In genomic region chr18:62538881-62539280, GRCh38 we compare ENCODE assay signal across 23 cellular contexts.
"Had no signal": no experiment of that assay in that cellular context is flagged by ENCODE, and none has a peak within 500 bp of the region (broad histone marks: within the 10 kb centered on the region; RNA-seq: fewer than 3 reads in every experiment).

No MANE protein-coding gene starts in this region.

- H3K4me2 ChIP-seq: SK-N-SH had no signal

- DNase-seq: KBM-7, MG63, NCI-H1092, NCI-H1105 treated with DMSO at 0.1 percent for 48 hours, NCI-H1417 treated with DMSO at 0.1 percent for 48 hours, NCI-H146, NCI-H1694 treated with DMSO at 0.1 percent for 48 hours, NCI-H1930, NCI-H2081, NCI-H2107, NCI-H2227 treated with DMSO at 0.1 percent for 48 hours, NCI-H510A, NCI-H524 treated with DMSO at 0.1 percent for 48 hours, NCI-H69, NCI-H774, PC-3, SHP77, SK-N-SH, SW 1271 had no signal

- FAIRE-seq: HTR-8/SVneo had no signal

- H3K27me3 ChIP-seq: MG63 had no signal

- ATAC-seq: Panc1, PC-3 had no signal

- H3K9ac ChIP-seq: SK-N-SH had no signal

- H3K4me3 ChIP-seq: MG63 had no signal

- H3K27ac ChIP-seq: HL-60, RWPE1 had no signal

- H3K9me3 ChIP-seq: MG63, SK-N-SH had no signal
